ENCODE assay signal across 27 cellular contexts in the genomic region with DNA sequence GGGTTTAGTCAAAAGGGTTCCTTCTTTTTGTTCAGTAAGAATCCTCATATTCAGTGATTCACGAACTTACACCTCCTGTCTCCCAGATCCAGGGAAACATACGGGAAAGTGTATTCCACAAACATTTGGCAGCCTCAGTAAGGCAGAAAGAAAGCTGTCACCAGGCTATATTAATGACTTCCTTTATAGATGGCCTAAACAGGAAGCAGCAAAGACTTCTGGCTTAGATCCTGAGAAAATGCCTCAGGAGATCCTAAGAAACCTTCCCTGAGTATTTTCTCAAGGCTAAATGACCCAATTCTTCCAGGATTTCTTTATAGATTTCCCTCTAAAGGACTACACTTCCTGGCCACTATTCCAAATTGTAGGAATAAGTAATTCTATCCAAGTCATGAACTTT.
DNase-seq lines count a peak whose midpoint lies in the region; ATAC-seq and TF ChIP-seq lines count a peak whose summit lies in the region.
"Had no signal": no experiment of that assay in that cellular context is flagged by ENCODE, and none has a peak within 500 bp of the region (broad histone marks: within the 10 kb centered on the region; RNA-seq: fewer than 3 reads in every experiment).

No MANE protein-coding gene starts in this region.

- WGBS in mesenchymal stem cell, result 6% methylated on average over 2 of the region's 2 CpGs

- no peaks in the 10 kb centered on the region for H3K36me3 ChIP-seq in mesenchymal stem cell (ENCODE audit: control insufficient read depth in 1 of 2, insufficient read depth in 2 of 2, low read depth in 1 of 2, low read length in 2 of 2)
- H3K36me3 ChIP-seq: BLaER1, gastroesophageal sphincter, tibial artery had no signal

- H4K8ac ChIP-seq in mesenchymal stem cell (ENCODE audit: low read length), result no peak overlapping the region

- no peak overlapping the region for H3K27ac ChIP-seq in mesenchymal stem cell (ENCODE audit: low read length, poor library complexity, severe bottlenecking)
- H3K27ac ChIP-seq: A549, BLaER1, gastroesophageal sphincter, psoas muscle, skin epidermis, tibial artery had no signal

- no peaks in the 10 kb centered on the region for H3K9me3 ChIP-seq in mesenchymal stem cell (ENCODE audit: control insufficient read depth, low read length)
- H3K9me3 ChIP-seq: A549, gastroesophageal sphincter, psoas muscle, tibial artery had no signal

- H2AFZ ChIP-seq in mesenchymal stem cell (ENCODE audit: low read depth, low read length), result no peak overlapping the region

- H3K4me1 ChIP-seq in mesenchymal stem cell (ENCODE audit: control insufficient read depth, insufficient read depth, low read depth, low read length), result no peaks in the 10 kb centered on the region
- H3K4me1 ChIP-seq: A549, BLaER1, gastroesophageal sphincter, psoas muscle, tibial artery had no signal

- ATAC-seq in GM21390 (IDR thresholded peaks at IDR 0.05; ENCODE audit: unreplicated experiment) (no peak), GM19463 (IDR thresholded peaks at IDR 0.05; ENCODE audit: unreplicated experiment) (no peak), HG03442 (IDR thresholded peaks at IDR 0.05; ENCODE audit: unreplicated experiment) (no peak)
- ATAC-seq: A549, gastroesophageal sphincter, left cardiac atrium, psoas muscle had no signal

- H3K23ac ChIP-seq in mesenchymal stem cell (ENCODE audit: low read length in 2 of 2), result no peak overlapping the region

- H2AK5ac ChIP-seq in mesenchymal stem cell (ENCODE audit: low read length, severe bottlenecking), result no peak overlapping the region

- no peak overlapping the region for H2BK5ac ChIP-seq in mesenchymal stem cell (ENCODE audit: low read depth, low read length, poor library complexity, severe bottlenecking)

- H2BK12ac ChIP-seq in mesenchymal stem cell (ENCODE audit: low read length in 2 of 2), result no peak overlapping the region

- DNase-seq in AG08395 (ENCODE audit: low spot score) (peak; percentile 30), HCEC 1CT (peak; percentile 26), cardiac fibroblast (ENCODE audit: low read depth in 2 of 2) (peak; percentile 16 to 53), mesenchymal stem cell (peak; percentile 67), OCI-M1 (lab: John Stamatoyannopoulos, UW) (no peak)
- DNase-seq: activated CD4-positive, alpha-beta T cell treated with anti-CD3 and anti-CD28 coated beads for 48 hours; activated naive CD4-positive, alpha-beta T cell; activated T-cell treated with anti-CD3 and anti-CD28 coated beads, Interleukin-2, amount 50 U/mL, for 48 hours; DMS53; effector memory CD4-positive, alpha-beta T cell; GDM1; HFFc6; hippocampal formation; left cardiac atrium; NCI-H1436; NCI-H2107; psoas muscle; Right ventricle myocardium superior; stimulated activated CD4-positive, alpha-beta T cell treated with anti-CD3 and anti-CD28 coated beads, Interleukin-1b, Interleukin-23, amount 100 ng/mL, for 48 hours; tibial artery had no signal

- no peak overlapping the region for H3K9ac ChIP-seq in mesenchymal stem cell (ENCODE audit: low read length)
- H3K9ac ChIP-seq: BLaER1 had no signal

- H3K27me3 ChIP-seq in mesenchymal stem cell (ENCODE audit: control insufficient read depth in 1 of 2, insufficient read depth in 1 of 2, low read length in 2 of 2), result no peaks in the 10 kb centered on the region
- H3K27me3 ChIP-seq: BLaER1, gastroesophageal sphincter, tibial artery had no signal

- H2BK120ac ChIP-seq in mesenchymal stem cell (ENCODE audit: low read depth, low read length), result no peak overlapping the region

- no peak overlapping the region for H3K14ac ChIP-seq in mesenchymal stem cell (ENCODE audit: low read length in 2 of 2)

- H3K18ac ChIP-seq in mesenchymal stem cell (ENCODE audit: low read depth in 1 of 2, low read length in 2 of 2), result no peak overlapping the region

- H3K79me1 ChIP-seq in mesenchymal stem cell (replicated peaks; ENCODE audit: low read length, poor library complexity, severe bottlenecking), result no peaks in the 10 kb centered on the region

- TF ChIP-seq CTCF in cardiac fibroblast (IDR thresholded peaks at IDR 0.05; ENCODE audit: low read depth, low read length), result no peak

- no peak overlapping the region for H3K4me3 ChIP-seq in cardiac fibroblast (replicated peaks in 1 of 2; ENCODE audit: low read depth in 2 of 2, low read length in 2 of 2)
- H3K4me3 ChIP-seq in mesenchymal stem cell (ENCODE audit: insufficient read depth in 1 of 2, low read depth in 1 of 2, low read length in 2 of 2), result no peak overlapping the region
- H3K4me3 ChIP-seq: A549, BLaER1, gastroesophageal sphincter, psoas muscle, skin epidermis, tibial artery had no signal

- no peak overlapping the region for H3K4me2 ChIP-seq in mesenchymal stem cell (ENCODE audit: low read length, poor library complexity, severe bottlenecking)
- H3K4me2 ChIP-seq: A549, BLaER1 had no signal

- no peak overlapping the region for H2BK15ac ChIP-seq in mesenchymal stem cell (ENCODE audit: low read depth, poor library complexity, severe bottlenecking)

- no peak overlapping the region for H4K91ac ChIP-seq in mesenchymal stem cell (ENCODE audit: low read length)

- no peak overlapping the region for H3K4ac ChIP-seq in mesenchymal stem cell (ENCODE audit: low read depth in 1 of 2, low read length in 2 of 2)
